ENCODE assay signal across 28 cellular contexts in the genomic region with DNA sequence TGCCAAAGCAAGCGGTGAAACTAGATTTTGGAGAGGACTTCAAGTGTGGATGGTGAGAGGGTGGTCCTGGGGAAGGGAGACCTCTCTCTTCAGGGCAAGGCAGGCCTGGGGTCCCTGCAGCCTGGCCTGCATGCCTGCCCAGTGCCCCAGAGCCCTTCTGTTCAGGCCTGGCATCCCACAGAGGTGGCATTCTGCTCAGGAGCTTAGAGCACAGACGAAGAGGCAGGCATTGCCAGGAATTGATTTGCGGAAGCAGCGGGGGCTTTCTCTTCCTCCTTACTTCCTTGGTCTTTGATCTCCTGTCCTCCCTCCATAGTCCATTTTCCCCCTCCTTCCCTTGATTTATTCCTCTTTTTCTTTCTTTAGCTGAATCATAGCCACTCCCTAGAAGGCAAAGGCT. TPM values are rescaled to one million over a fixed set of nuclear protein-coding genes. Genes with fewer than 3 reads are reported as not detected.
"Had no signal": no experiment of that assay in that cellular context is flagged by ENCODE, and none has a peak within 500 bp of the region (broad histone marks: within the 10 kb centered on the region; RNA-seq: fewer than 3 reads in every experiment).

No MANE protein-coding gene starts in this region.

- H3K4me1 ChIP-seq: breast epithelium had no signal

- ATAC-seq: activated T-helper 17 cell treated with anti-CD3 and anti-CD28 coated beads, Interleukin-2, amount 50 U/mL, for 72 hours; K562; Panc1; Right ventricle myocardium inferior had no signal

- H3K4me1 Mint-ChIP-seq: activated CD4-positive, alpha-beta T cell treated with anti-CD3 and anti-CD28 coated beads, Interleukin-2, amount 10 ng/mL, durations not matched to agents 7 days and 5 days; activated T-helper 17 cell treated with anti-CD3 and anti-CD28 coated beads, Interleukin-2, amount 50 U/mL, for 72 hours had no signal

- H3K27ac ChIP-seq: breast epithelium, SJCRH30 had no signal

- H3K4me2 ChIP-seq: SK-N-SH had no signal

- H3K4me3 Mint-ChIP-seq: activated CD4-positive, alpha-beta memory T cell treated with anti-CD3 and anti-CD28 coated beads for 36 hours; activated CD4-positive, alpha-beta T cell treated with anti-CD3 and anti-CD28 coated beads, Interleukin-2, amount 10 ng/mL, durations not matched to agents 7 days and 5 days; activated naive CD4-positive, alpha-beta T cell treated with anti-CD3 and anti-CD28 coated beads for 36 hours; activated naive CD8-positive, alpha-beta T cell; activated T-helper 17 cell treated with anti-CD3 and anti-CD28 coated beads, Interleukin-2, amount 50 U/mL, for 72 hours; T-helper 1 cell treated with Interleukin-12 subunit alpha and Interleukin-12 subunit beta and Interleukin-4 antibody, amounts not matched to agents 30 μg/mL and 1 μg/mL, for 36 hours had no signal

- H3K9me3 Mint-ChIP-seq: activated CD4-positive, alpha-beta memory T cell treated with anti-CD3 and anti-CD28 coated beads for 36 hours; activated CD4-positive, alpha-beta T cell treated with anti-CD3 and anti-CD28 coated beads, Interleukin-2, amount 10 ng/mL, durations not matched to agents 7 days and 5 days; activated naive CD4-positive, alpha-beta T cell treated with anti-CD3 and anti-CD28 coated beads for 36 hours; activated T-helper 17 cell treated with anti-CD3 and anti-CD28 coated beads, Interleukin-2, amount 50 U/mL, for 72 hours; T-helper 1 cell treated with Interleukin-12 subunit alpha and Interleukin-12 subunit beta and Interleukin-4 antibody, amounts not matched to agents 30 μg/mL and 1 μg/mL, for 36 hours had no signal

- H3K9ac ChIP-seq: SK-N-SH had no signal

- H3K27ac Mint-ChIP-seq: activated CD4-positive, alpha-beta memory T cell treated with anti-CD3 and anti-CD28 coated beads for 36 hours; activated CD4-positive, alpha-beta T cell treated with anti-CD3 and anti-CD28 coated beads, Interleukin-2, amount 10 ng/mL, durations not matched to agents 7 days and 5 days; activated naive CD4-positive, alpha-beta T cell treated with anti-CD3 and anti-CD28 coated beads for 36 hours; activated naive CD8-positive, alpha-beta T cell; activated T-helper 17 cell treated with anti-CD3 and anti-CD28 coated beads, Interleukin-2, amount 50 U/mL, for 72 hours; T-helper 1 cell treated with Interleukin-12 subunit alpha and Interleukin-12 subunit beta and Interleukin-4 antibody, amounts not matched to agents 30 μg/mL and 1 μg/mL, for 36 hours had no signal

- H3K9me3 ChIP-seq: breast epithelium, SK-N-SH had no signal

- DNase-seq: activated CD4-positive, alpha-beta memory T cell treated with anti-CD3 and anti-CD28 coated beads for 36 hours; activated CD4-positive, alpha-beta T cell treated with anti-CD3 and anti-CD28 coated beads for 1 hour; activated CD4-positive, alpha-beta T cell treated with anti-CD3 and anti-CD28 coated beads, Interleukin-2, amount 10 ng/mL, durations not matched to agents 7 days and 5 days; activated CD8-positive, alpha-beta memory T cell treated with anti-CD3 and anti-CD28 coated beads for 24 hours; activated gamma-delta T cell; activated naive CD4-positive, alpha-beta T cell treated with anti-CD3 and anti-CD28 coated beads for 36 hours; activated T-cell treated with anti-CD3 and anti-CD28 coated beads, Interleukin-2, amount 50 U/mL, for 48 hours; Karpas-422; MM.1S; NCI-H1105; NCI-H1436; NCI-H1694 treated with DMSO at 0.1 percent for 48 hours; NCI-H2029 treated with DMSO at 0.1 percent for 48 hours; NCI-H345; NCI-H510A; NCI-H69; NK-92 treated with Interleukin-12 subunit alpha and Interleukin-12 subunit beta, amount 100 ng/mL, for 24 hours; OCI-M1; RPMI8226; SJCRH30; SK-N-SH had no signal

- H3K36me3 Mint-ChIP-seq: activated CD4-positive, alpha-beta memory T cell treated with anti-CD3 and anti-CD28 coated beads for 36 hours; activated naive CD8-positive, alpha-beta T cell had no signal

- H3K36me3 ChIP-seq: breast epithelium, SJCRH30 had no signal

- H3K4me3 ChIP-seq: breast epithelium, K562, SJCRH30 had no signal

RNA-seq across cellular contexts. Expression of a gene that starts 21.7 kb away (rescaled TPM):
- total RNA-seq: activated CD4-positive, alpha-beta memory T cell treated with anti-CD3 and anti-CD28 coated beads for 36 hours; activated CD4-positive, alpha-beta T cell treated with anti-CD3 and anti-CD28 coated beads, Interleukin-2, amount 10 ng/mL, durations not matched to agents 7 days and 5 days; activated naive CD4-positive, alpha-beta T cell treated with anti-CD3 and anti-CD28 coated beads for 36 hours; activated T-helper 17 cell treated with anti-CD3 and anti-CD28 coated beads, Interleukin-2, amount 50 U/mL, for 72 hours; breast epithelium; K562; Right ventricle myocardium inferior had no signal
